17 cellular contexts compared by ENCODE assay signal in the genomic region with DNA sequence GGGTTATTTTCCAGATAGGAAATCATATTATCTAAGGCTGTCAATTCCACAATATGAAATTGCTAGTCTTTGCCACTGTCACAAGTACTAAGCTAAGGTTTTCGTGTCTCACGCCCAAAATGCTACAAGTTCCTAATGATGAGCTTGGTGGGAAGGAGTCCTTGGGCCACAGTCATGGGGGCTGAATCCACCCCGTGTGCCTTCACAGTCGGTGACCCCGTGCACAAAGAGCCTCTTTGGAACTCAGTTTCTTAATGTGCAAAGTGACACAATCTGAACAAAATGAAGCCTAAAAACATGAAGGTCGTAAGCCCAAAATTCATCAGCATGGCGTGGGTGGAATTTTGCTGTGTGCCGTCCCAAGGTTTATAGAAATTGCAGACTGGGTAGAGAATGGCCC.
"Had no signal": no experiment of that assay in that cellular context is flagged by ENCODE, and none has a peak within 500 bp of the region (broad histone marks: within the 10 kb centered on the region; RNA-seq: fewer than 3 reads in every experiment).

No MANE protein-coding gene starts in this region.

- H3K27me3 ChIP-seq: SJSA1 had no signal

- H3K4me1 ChIP-seq: SJSA1 had no signal

- H3K36me3 ChIP-seq: SJSA1 had no signal

- H3K27ac ChIP-seq: SJSA1, SK-N-MC had no signal

- H3K4me3 ChIP-seq: SJSA1, SK-N-MC had no signal

- DNase-seq: KBM-7, MV-4-11, NCI-H1048, NCI-H1105 treated with DMSO at 0.1 percent for 48 hours, NCI-H1436, NCI-H187, NCI-H2029 treated with DMSO at 0.1 percent for 48 hours, NCI-H2171 treated with DMSO at 0.1 percent for 48 hours, NCI-H510A, NCI-H524 treated with DMSO at 0.1 percent for 48 hours, NCI-H69, NCI-H774, Right ventricle myocardium superior, RPMI8226, SIG-M5 had no signal
